In the genomic region with DNA sequence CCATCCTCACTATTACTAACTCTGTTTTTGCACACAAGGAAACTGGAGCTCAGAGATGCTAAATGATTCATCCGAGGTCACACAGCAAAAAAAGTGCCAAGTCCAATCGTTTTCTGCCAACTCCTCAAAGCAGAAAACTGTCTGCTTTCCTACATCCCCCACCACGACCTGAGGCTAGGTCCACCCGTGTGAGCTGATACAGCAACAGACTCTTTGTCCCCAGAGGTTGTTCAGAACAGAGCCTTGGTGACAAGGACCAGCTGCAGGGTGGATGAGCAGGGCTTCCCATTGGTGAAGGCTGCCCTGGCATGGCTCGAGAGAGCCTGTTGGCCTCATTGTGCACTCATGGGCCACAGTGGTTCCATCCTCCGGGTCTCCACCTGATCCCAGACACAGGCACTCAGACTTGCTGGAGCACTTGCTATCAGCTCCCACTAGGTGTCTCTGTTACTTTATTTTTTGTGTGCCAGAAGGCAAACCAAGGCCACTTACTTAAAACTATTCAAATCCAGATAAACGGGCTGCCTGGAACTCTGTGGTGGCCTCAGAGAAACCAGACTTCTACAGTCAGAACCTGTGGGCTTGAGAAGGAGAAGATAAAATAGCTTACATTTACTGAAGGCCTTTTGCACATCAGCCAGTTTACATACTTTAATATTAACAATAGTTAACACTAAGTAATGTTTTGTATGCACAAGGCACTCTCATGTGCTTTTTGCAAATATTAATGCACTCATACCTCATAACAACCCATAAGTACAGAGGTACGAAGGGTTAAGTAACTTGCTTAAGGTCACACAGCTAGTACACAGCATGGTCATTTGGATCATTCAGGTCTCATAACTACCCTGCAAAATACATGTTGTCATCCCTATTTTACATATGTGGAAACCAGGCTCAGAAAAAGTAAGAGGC, we compare ENCODE assay signal across 8 cellular contexts.
DNase-seq lines count a peak whose midpoint lies in the region; ATAC-seq and TF ChIP-seq lines count a peak whose summit lies in the region.

No MANE protein-coding gene starts in this region.

- no peak overlapping the region for H3K4me3 Mint-ChIP-seq in HFFc6

- DNase-seq in Daoy (ENCODE audit: low read depth) = peak; percentile 55
- peak; percentile 81 for DNase-seq in HFFc6
- peak; percentile 41 for DNase-seq in NCI-H2171 (lab: John Stamatoyannopoulos, UW)
- DNase-seq in UCSD-AML1 (lab: John Stamatoyannopoulos, UW; ENCODE audit: unreplicated experiment) = peak; percentile 46
- peak; percentile 54 for DNase-seq in mucosa of gallbladder (ENCODE audit: low spot score)
- DNase-seq in stimulated activated naive CD4-positive, alpha-beta T cell treated with Interleukin-2 at 50 U/mL for 16 hours (lab: John Stamatoyannopoulos, UW) = no peak

- peaks cover 34% of the 10 kb centered on the region for H3K4me1 Mint-ChIP-seq in HFFc6 (ENCODE audit: low read depth)

- TF ChIP-seq CTCF in HFFc6 (IDR thresholded peaks at IDR 0.05) = peak; percentile 92

- H3K27me3 Mint-ChIP-seq in HFFc6 (ENCODE audit: insufficient read depth) = no peaks in the 10 kb centered on the region

- ATAC-seq in esophagus mucosa (peak; percentile 83), HG02571 (IDR thresholded peaks at IDR 0.05; ENCODE audit: unreplicated experiment) (no peak)

- H3K36me3 Mint-ChIP-seq in HFFc6 (ENCODE audit: low read depth) = peaks cover 11% of the 10 kb centered on the region

- H3K9me3 Mint-ChIP-seq in HFFc6 = peaks cover 10% of the 10 kb centered on the region; the same call in 1 of the 2 replicates

- H3K27ac Mint-ChIP-seq in HFFc6 = no peak overlapping the region
